1 cellular context compared by ENCODE assay signal in the genomic region with DNA sequence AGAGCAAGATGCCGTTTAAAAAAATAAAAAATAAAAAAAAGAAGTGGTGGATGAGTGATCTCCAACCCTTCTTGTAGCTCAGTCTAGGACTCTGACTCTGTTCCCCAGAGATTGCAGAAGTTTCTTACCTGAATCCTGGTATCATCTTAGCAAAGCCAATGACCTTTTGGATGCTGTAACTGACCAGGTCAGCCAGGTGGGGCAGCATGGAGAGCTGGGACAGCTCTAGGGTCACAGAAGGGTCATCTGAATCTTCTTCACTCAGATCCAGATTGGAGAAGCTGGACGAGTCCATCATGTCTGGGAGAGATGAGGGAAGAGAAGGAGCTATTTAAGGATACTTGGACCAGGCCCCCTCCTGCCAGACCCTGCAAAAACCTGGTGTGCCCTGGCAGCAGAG.
TF ChIP-seq lines count a peak whose summit lies in the region.

No MANE protein-coding gene starts in this region.

TF ChIP-seq in HepG2, 621 proteins besides CTCF, POLR2A, EP300 and RAD21 (continued from another document):
- peak; percentile 66; the same call in 1 of the 2 replicates for TF ChIP-seq NR2F6 (IDR thresholded peaks at IDR 0.05)
- peak; percentile 69 for TF ChIP-seq NR2F6 (CRISPR knock-in tag; IDR thresholded peaks at IDR 0.05)
- TF ChIP-seq RARA (CRISPR knock-in tag; IDR thresholded peaks at IDR 0.05): peak; percentile 85
- peak; percentile 38; the same call in 1 of the 2 replicates for TF ChIP-seq NR2C2 (CRISPR knock-in tag; IDR thresholded peaks at IDR 0.05; ENCODE audit: borderline replicate concordance)
